In genomic region chr1:184982002-184982954, GRCh38 we compare ENCODE assay signal across 8 cellular contexts. TPM values are rescaled to one million over a fixed set of nuclear protein-coding genes. Genes with fewer than 3 reads are reported as not detected.
DNase-seq lines count a peak whose midpoint lies in the region; ATAC-seq and TF ChIP-seq lines count a peak whose summit lies in the region.

No MANE protein-coding gene starts in this region.

- H3K27me3 Mint-ChIP-seq in central memory CD8-positive, alpha-beta T cell: peaks cover 7% of the 10 kb centered on the region

- H3K27me3 ChIP-seq in BE2C: peaks cover 17% of the 10 kb centered on the region

- H3K9me3 ChIP-seq in BE2C: no peaks in the 10 kb centered on the region

- DNase-seq in BE2C (peak; percentile 61), NCI-H446 treated with DMSO at 0.1 percent for 48 hours (lab: John Stamatoyannopoulos, UW) (peak; percentile 72), left lobe of liver (ENCODE audit: low spot score) (peak; percentile 64)
- peak; percentile 62 to 71 for DNase-seq in central memory CD8-positive, alpha-beta T cell (ENCODE audit: low spot score in 2 of 2)
- DNase-seq in stimulated activated CD4-positive, alpha-beta T cell treated with anti-CD3 and anti-CD28 coated beads, TNF-alpha, amount 100 ng/mL, for 24 hours (ENCODE audit: low read depth in 3 of 3): peak; percentile 60 to 67 (median 63)

- H3K4me1 ChIP-seq in BE2C: no peaks in the 10 kb centered on the region

- no peaks in the 10 kb centered on the region for H3K36me3 Mint-ChIP-seq in central memory CD8-positive, alpha-beta T cell (ENCODE audit: insufficient read depth)

- peak; percentile 97 for ATAC-seq in GM19043 (IDR thresholded peaks at IDR 0.05; ENCODE audit: low read depth, unreplicated experiment)
- ATAC-seq in HG03175 (IDR thresholded peaks at IDR 0.05; ENCODE audit: unreplicated experiment): peak; percentile 95
- ATAC-seq in activated CD4-positive, CD25-positive, alpha-beta regulatory T cell treated with anti-CD3 and anti-CD28 coated beads, Interleukin-2, amount 50 U/mL, for 24 hours: peak; percentile 96 to 98
- peak; percentile 98 for ATAC-seq in central memory CD8-positive, alpha-beta T cell (replicated peaks; ENCODE audit: extremely low read depth, poor library complexity, severe bottlenecking)
- ATAC-seq in left lobe of liver: peak; percentile 99

- peaks cover 5% of the 10 kb centered on the region for H3K4me1 Mint-ChIP-seq in central memory CD8-positive, alpha-beta T cell

- no peaks in the 10 kb centered on the region for H3K36me3 ChIP-seq in BE2C

- no peak overlapping the region for H3K4me3 ChIP-seq in BE2C (ENCODE audit: low read depth, low read length)

- peak; percentile 89 for TF ChIP-seq CTCF in BE2C (IDR thresholded peaks at IDR 0.05; ENCODE audit: low read depth, low read length)

- no peaks in the 10 kb centered on the region for H3K9me3 Mint-ChIP-seq in central memory CD8-positive, alpha-beta T cell

- no peak overlapping the region for H3K27ac Mint-ChIP-seq in central memory CD8-positive, alpha-beta T cell (ENCODE audit: low read depth)

- H3K4me3 Mint-ChIP-seq in central memory CD8-positive, alpha-beta T cell: no peak overlapping the region

RNA-seq across cellular contexts. Expression of gene NIBAN1, which starts 8.0 kb away (rescaled TPM):
- polyA plus RNA-seq in BE2C (2012; ENCODE audit: insufficient read depth, insufficient read length, low read depth): 0.32 TPM
- total RNA-seq in left lobe of liver: 0.96 TPM
